ENCODE assay signal across 17 cellular contexts in the genomic region with DNA sequence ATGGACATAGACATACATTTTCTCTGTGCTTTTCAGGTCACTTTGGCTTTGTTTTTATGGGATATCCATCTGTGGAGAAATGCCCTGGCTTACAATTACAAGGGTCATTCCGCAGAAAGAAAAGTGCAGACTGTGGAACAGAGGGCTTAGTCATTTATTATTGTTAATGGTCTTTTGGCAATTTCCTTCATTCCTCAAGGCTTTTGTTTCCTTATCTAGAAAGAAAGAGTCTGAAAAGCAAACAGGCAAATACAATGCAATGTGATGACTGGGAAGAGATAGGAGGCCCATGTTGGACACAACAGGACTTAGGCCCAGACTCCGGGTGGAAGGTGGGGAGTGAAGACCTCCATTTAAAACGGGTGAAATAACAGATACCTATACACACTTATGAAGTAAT.
A peak's percentile ranks its signal among the peaks of the same experiment; 100 is the strongest.
DNase-seq lines count a peak whose midpoint lies in the region; ATAC-seq and TF ChIP-seq lines count a peak whose summit lies in the region.
"Had no signal": no experiment of that assay in that cellular context is flagged by ENCODE, and none has a peak within 500 bp of the region (broad histone marks: within the 10 kb centered on the region; RNA-seq: fewer than 3 reads in every experiment).

No MANE protein-coding gene starts in this region.

- H3K36me3 ChIP-seq in kidney epithelial cell (ENCODE audit: control insufficient read depth, insufficient read depth, low read length), result no peaks in the 10 kb centered on the region
- H3K36me3 ChIP-seq in CD8-positive, alpha-beta T cell (ENCODE audit: insufficient read depth, low read length), result no peaks in the 10 kb centered on the region
- H3K36me3 ChIP-seq: left lung had no signal

- intact Hi-C loops in CD8-positive, alpha-beta T cell (cut with DNase I, micrococcal nuclease), result no loop called here

- POLR2A ChIA-PET in CD8-positive, alpha-beta T cell (lab: Charles Lee), result no interaction called here

- H3K4me3 ChIP-seq in HFF-Myc (replicated peaks; ENCODE audit: low read depth, low read length), result no peak overlapping the region
- H3K4me3 ChIP-seq in choroid plexus epithelial cell (ENCODE audit: low read depth, low read length), result no peak overlapping the region
- no peak overlapping the region for H3K4me3 ChIP-seq in kidney epithelial cell (ENCODE audit: low read depth, low read length)
- no peak overlapping the region for H3K4me3 ChIP-seq in CD8-positive, alpha-beta T cell (ENCODE audit: low read depth, low read length)
- H3K4me3 ChIP-seq: hepatocyte, left lung had no signal

- TF ChIP-seq POLR2A in erythroblast (IDR thresholded peaks at IDR 0.05; ENCODE audit: low read length), result no peak

- ATAC-seq in HG03565 (IDR thresholded peaks at IDR 0.05; ENCODE audit: unreplicated experiment), result no peak
- ATAC-seq in CD8-positive, alpha-beta T cell, result no peak
- ATAC-seq: activated T-cell treated with anti-CD3 and anti-CD28 coated beads, Interleukin-2, amount 50 U/mL, for 72 hours; left lung had no signal

- no peaks in the 10 kb centered on the region for H3K4me1 Mint-ChIP-seq in CD8-positive, alpha-beta T cell (ENCODE audit: low read depth)
- H3K4me1 Mint-ChIP-seq: activated CD4-positive, alpha-beta T cell treated with anti-CD3 and anti-CD28 coated beads, Interleukin-2, amount 10 ng/mL, durations not matched to agents 7 days and 5 days had no signal

- H3K4me1 ChIP-seq in CD8-positive, alpha-beta T cell (ENCODE audit: insufficient read depth, low read length), result no peaks in the 10 kb centered on the region
- H3K4me1 ChIP-seq: left lung had no signal

- no peaks in the 10 kb centered on the region for H3K9me3 ChIP-seq in CD8-positive, alpha-beta T cell (ENCODE audit: low read length)
- H3K9me3 ChIP-seq: left lung had no signal

- peak; percentile 17 for DNase-seq in HFF-Myc (ENCODE audit: extremely low read depth, low read depth)
- peak; percentile 75 for DNase-seq in choroid plexus epithelial cell (ENCODE audit: low read depth)
- DNase-seq in kidney epithelial cell (ENCODE audit: low read depth), result peak; percentile 57
- DNase-seq in stromal cell of bone marrow (ENCODE audit: low read depth), result peak; percentile 30
- DNase-seq in erythroblast (lab: John Stamatoyannopoulos, UW), result no peak
- no peak for DNase-seq in CD8-positive, alpha-beta T cell
- DNase-seq in cerebellum (ENCODE audit: low spot score), result no peak
- DNase-seq: activated CD4-positive, alpha-beta T cell treated with anti-CD3 and anti-CD28 coated beads, Interleukin-2, amount 10 ng/mL, durations not matched to agents 7 days and 5 days; activated T-cell treated with anti-CD3 and anti-CD28 coated beads, Interleukin-2, amount 50 U/mL, for 72 hours; amygdala; COR-L47; effector CD4-positive, alpha-beta T cell; left lung; NCI-H2107 had no signal

- no peak overlapping the region for H3K27ac ChIP-seq in CD8-positive, alpha-beta T cell (ENCODE audit: low read depth, low read length)
- H3K27ac ChIP-seq: hepatocyte, left lung had no signal

- H3K27me3 ChIP-seq in kidney epithelial cell (ENCODE audit: control insufficient read depth, insufficient read depth, low read length), result no peaks in the 10 kb centered on the region
- no peaks in the 10 kb centered on the region for H3K27me3 ChIP-seq in CD8-positive, alpha-beta T cell (ENCODE audit: insufficient read depth, low read length)
- H3K27me3 ChIP-seq: hepatocyte, left lung had no signal

- H3K27me3 Mint-ChIP-seq in CD8-positive, alpha-beta T cell (ENCODE audit: low read depth), result peaks cover 9% of the 10 kb centered on the region

- TF ChIP-seq CTCF in HFF-Myc (IDR thresholded peaks at IDR 0.05; ENCODE audit: low read depth, low read length, missing control alignments) (no peak), choroid plexus epithelial cell (conservative IDR thresholded peaks at IDR 0.05; ENCODE audit: low read depth, low read length) (no peak), kidney epithelial cell (IDR thresholded peaks at IDR 0.05; ENCODE audit: insufficient read depth, low read length, poor library complexity, severe bottlenecking) (no peak)
- no peak for TF ChIP-seq CTCF in CD8-positive, alpha-beta T cell (IDR thresholded peaks at IDR 0.05)

- no peaks in the 10 kb centered on the region for H3K36me3 Mint-ChIP-seq in CD8-positive, alpha-beta T cell
- H3K36me3 Mint-ChIP-seq: natural killer cell treated with Interleukin-12 subunit alpha and Interleukin-12 subunit beta and Interleukin-15 and Interleukin-18, amount 100 ng/mL, for 72 hours had no signal

- CTCF ChIA-PET in CD8-positive, alpha-beta T cell (lab: Charles Lee), result no interaction called here

- H3K4me3 Mint-ChIP-seq in CD8-positive, alpha-beta T cell, result no peak overlapping the region
- H3K4me3 Mint-ChIP-seq: activated CD4-positive, alpha-beta T cell treated with anti-CD3 and anti-CD28 coated beads, Interleukin-2, amount 10 ng/mL, durations not matched to agents 7 days and 5 days; activated T-cell treated with anti-CD3 and anti-CD28 coated beads, Interleukin-2, amount 50 U/mL, for 72 hours; natural killer cell treated with Interleukin-12 subunit alpha and Interleukin-12 subunit beta and Interleukin-15 and Interleukin-18, amount 100 ng/mL, for 72 hours had no signal

- H3K9me3 Mint-ChIP-seq in CD8-positive, alpha-beta T cell, result no peaks in the 10 kb centered on the region
- H3K9me3 Mint-ChIP-seq: activated CD4-positive, alpha-beta T cell treated with anti-CD3 and anti-CD28 coated beads, Interleukin-2, amount 10 ng/mL, durations not matched to agents 7 days and 5 days; natural killer cell treated with Interleukin-12 subunit alpha and Interleukin-12 subunit beta and Interleukin-15 and Interleukin-18, amount 100 ng/mL, for 72 hours had no signal

- H3K27ac Mint-ChIP-seq in CD8-positive, alpha-beta T cell, result no peak overlapping the region
- H3K27ac Mint-ChIP-seq: activated CD4-positive, alpha-beta T cell treated with anti-CD3 and anti-CD28 coated beads, Interleukin-2, amount 10 ng/mL, durations not matched to agents 7 days and 5 days; activated T-cell treated with anti-CD3 and anti-CD28 coated beads, Interleukin-2, amount 50 U/mL, for 72 hours; natural killer cell treated with Interleukin-12 subunit alpha and Interleukin-12 subunit beta and Interleukin-15 and Interleukin-18, amount 100 ng/mL, for 72 hours had no signal

Comparison
In these comparisons a context has a peak if more than half of its experiments do, and no peak if none do; other contexts are left out.
1. DNase-seq: peak in HFF-Myc (single experiment), choroid plexus epithelial cell (single experiment), kidney epithelial cell (single experiment) and stromal cell of bone marrow (single experiment); none in erythroblast (0 of 2), CD8-positive, alpha-beta T cell (0 of 7) and cerebellum (single experiment).